9 cellular contexts compared by ENCODE assay signal in genomic region chrX:136168929-136169735, GRCh38. TPM values are rescaled to one million over a fixed set of nuclear protein-coding genes. Genes with fewer than 3 reads are reported as not detected.
A peak's percentile ranks its signal among the peaks of the same experiment; 100 is the strongest.
DNase-seq lines count a peak whose midpoint lies in the region; ATAC-seq and TF ChIP-seq lines count a peak whose summit lies in the region.
"Had no signal": no experiment of that assay in that cellular context is flagged by ENCODE, and none has a peak within 500 bp of the region (broad histone marks: within the 10 kb centered on the region; RNA-seq: fewer than 3 reads in every experiment).

No MANE protein-coding gene starts in this region.

- H3K4me3 Mint-ChIP-seq in stimulated activated naive CD8-positive, alpha-beta T cell treated with anti-CD3 and anti-CD28 coated beads, Interleukin-15, amount 100 ng/mL, for 72 hours: no peak overlapping the region

- intact Hi-C loops in posterior vena cava (cut with DNase I) (loop anchor here in 1 of 2 donors (10.0 kb wide), 1 partner anchor 134 kb away; no protein-coding TSS in a partner anchor), prostate gland (cut with DNase I) (loop anchor here (5.0 kb wide), 3 partner anchors 43 to 142 kb away; no protein-coding TSS in a partner anchor)

- peaks cover 41% of the 10 kb centered on the region for H3K4me1 ChIP-seq in SJSA1 (replicated peaks)
- H3K4me1 ChIP-seq in prostate gland (replicated peaks): no peaks in the 10 kb centered on the region

- H3K9me3 ChIP-seq in SJSA1 (replicated peaks) (no peaks in the 10 kb centered on the region), prostate gland (no peaks in the 10 kb centered on the region)

- ATAC-seq in HG03354 (IDR thresholded peaks at IDR 0.05; ENCODE audit: poor library complexity, severe bottlenecking, unreplicated experiment): no peak
- no peak for ATAC-seq in stimulated activated naive CD8-positive, alpha-beta T cell treated with anti-CD3 and anti-CD28 coated beads, Interleukin-15, amount 100 ng/mL, for 72 hours

- TF ChIP-seq CTCF in prostate gland (IDR thresholded peaks at IDR 0.05): no peak

- no peaks in the 10 kb centered on the region for H3K27me3 Mint-ChIP-seq in stimulated activated naive CD8-positive, alpha-beta T cell treated with anti-CD3 and anti-CD28 coated beads, Interleukin-15, amount 100 ng/mL, for 72 hours

- DNase-seq in GM04504 (ENCODE audit: low read depth) (peak; percentile 87), SJSA1 (ENCODE audit: low read depth in 1 of 2, low spot score in 2 of 2) (peak; percentile 79 to 92), globus pallidus (ENCODE audit: low spot score) (peak; percentile 24), posterior vena cava (ENCODE audit: low spot score) (peak; percentile 86), prostate gland (ENCODE audit: low spot score) (no peak)
- DNase-seq in stimulated activated CD4-positive, alpha-beta T cell treated with anti-CD3 and anti-CD28 coated beads, Interleukin-12 subunit alpha, Interleukin-12 subunit beta, amount 100 ng/mL, for 4 hours: no peak
- DNase-seq in stimulated activated naive CD8-positive, alpha-beta T cell treated with anti-CD3 and anti-CD28 coated beads, Interleukin-15, amount 100 ng/mL, for 72 hours: no peak
- DNase-seq: activated CD8-positive, alpha-beta memory T cell treated with anti-CD3 and anti-CD28 coated beads, Interleukin-2, amount 50 U/mL, for 4 hours had no signal

- no peaks in the 10 kb centered on the region for H3K27me3 ChIP-seq in SJSA1 (replicated peaks)
- no peaks in the 10 kb centered on the region for H3K27me3 ChIP-seq in prostate gland (replicated peaks; ENCODE audit: insufficient read depth)

- no peaks in the 10 kb centered on the region for H3K4me1 Mint-ChIP-seq in stimulated activated naive CD8-positive, alpha-beta T cell treated with anti-CD3 and anti-CD28 coated beads, Interleukin-15, amount 100 ng/mL, for 72 hours

- H3K4me3 ChIP-seq in SJSA1 (no peak overlapping the region; the same call in 1 of the 2 replicates), prostate gland (no peak overlapping the region)

- no peak overlapping the region for H3K27ac Mint-ChIP-seq in stimulated activated naive CD8-positive, alpha-beta T cell treated with anti-CD3 and anti-CD28 coated beads, Interleukin-15, amount 100 ng/mL, for 72 hours

- TF ChIP-seq POLR2A in prostate gland (IDR thresholded peaks at IDR 0.05): no peak

- H3K36me3 ChIP-seq in SJSA1 (no peaks in the 10 kb centered on the region), prostate gland (no peaks in the 10 kb centered on the region)

- WGBS in prostate gland: 36% methylated on average over 17 of the region's 17 CpGs

- no peaks in the 10 kb centered on the region for H3K9me3 Mint-ChIP-seq in stimulated activated naive CD8-positive, alpha-beta T cell treated with anti-CD3 and anti-CD28 coated beads, Interleukin-15, amount 100 ng/mL, for 72 hours

- H3K27ac ChIP-seq in SJSA1: peak overlapping the region; percentile 96
- H3K27ac ChIP-seq in prostate gland: no peak overlapping the region

RNA-seq across cellular contexts. Expression of gene FHL1, which starts 21.8 kb away (rescaled TPM):
- total RNA-seq in SJSA1 (2014; rRNA removed; shearing (Covaris generic)): 104 and 117 TPM in 2 replicates
- total RNA-seq in posterior vena cava (1,000 to 10,000 TPM; 1,036 to 1,050 TPM), prostate gland (100 to 1,000 TPM; 246 to 296 TPM)

Comparison
In these comparisons a context has a peak if more than half of its experiments do, and no peak if none do; other contexts are left out.
1. DNase-seq: peak in GM04504 (single experiment), SJSA1 (2 of 2), globus pallidus (single experiment) and posterior vena cava (single experiment); none in stimulated activated CD4-positive, alpha-beta T cell treated with anti-CD3 and anti-CD28 coated beads, Interleukin-12 subunit alpha, Interleukin-12 subunit beta, amount 100 ng/mL, for 4 hours (single experiment), prostate gland (single experiment) and stimulated activated naive CD8-positive, alpha-beta T cell treated with anti-CD3 and anti-CD28 coated beads, Interleukin-15, amount 100 ng/mL, for 72 hours (0 of 2).